In the genomic region with DNA sequence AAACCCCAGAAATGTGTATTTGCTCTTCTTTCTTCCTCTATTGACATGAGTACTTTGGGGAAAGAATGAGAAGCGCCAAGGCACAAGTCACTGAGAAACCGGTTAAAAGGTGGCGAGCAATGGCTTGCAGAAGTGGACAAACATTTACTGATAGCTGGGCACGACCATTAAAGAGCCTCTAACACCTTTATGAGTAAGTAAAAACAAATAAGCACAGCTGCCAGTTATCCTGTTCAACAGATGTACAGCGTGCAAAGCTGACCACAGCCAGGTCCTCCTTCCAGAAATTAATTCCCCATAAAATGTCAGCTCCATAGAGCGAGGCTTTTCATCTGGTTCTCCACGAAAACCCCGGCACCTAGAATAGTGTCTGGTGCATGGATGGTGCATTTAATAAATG, we compare ENCODE assay signal across 15 cellular contexts.
DNase-seq lines count a peak whose midpoint lies in the region; ATAC-seq and TF ChIP-seq lines count a peak whose summit lies in the region.
"Had no signal": no experiment of that assay in that cellular context is flagged by ENCODE, and none has a peak within 500 bp of the region (broad histone marks: within the 10 kb centered on the region; RNA-seq: fewer than 3 reads in every experiment).

No MANE protein-coding gene starts in this region.

- no peaks in the 10 kb centered on the region for H3K9me2 ChIP-seq in PC-3 (replicated peaks; ENCODE audit: low read length)
- H3K9me2 ChIP-seq: SK-N-SH had no signal

- peaks cover 6% of the 10 kb centered on the region for H3K36me3 Mint-ChIP-seq in natural killer cell
- H3K36me3 Mint-ChIP-seq in natural killer cell treated with Interleukin-12 subunit alpha and Interleukin-12 subunit beta and Interleukin-15 and Interleukin-18, amount 100 ng/mL, for 72 hours = no peaks in the 10 kb centered on the region

- DNase-seq in natural killer cell = no peak
- DNase-seq in natural killer cell treated with Interleukin-12 subunit alpha and Interleukin-12 subunit beta and Interleukin-15 and Interleukin-18, amount 100 ng/mL, for 72 hours (ENCODE audit: low spot score) = no peak
- DNase-seq in PC-3 = peak; percentile 45
- DNase-seq in mucosa of descending colon = no peak
- no peak for DNase-seq in aorta
- DNase-seq in mucosa of gallbladder (ENCODE audit: low spot score) = no peak
- DNase-seq in stimulated activated naive CD8-positive, alpha-beta T cell treated with anti-CD3 and anti-CD28 coated beads, Interleukin-15, Interleukin-2, amounts not matched to agents 100 U/mL and 50 U/mL, for 24 hours = no peak
- DNase-seq: activated gamma-delta T cell, body of pancreas, DND-41, SK-N-SH, small intestine had no signal

- peaks cover 68 to 85% of the 10 kb centered on the region in 2 donors for H3K4me1 Mint-ChIP-seq in natural killer cell
- H3K4me1 Mint-ChIP-seq in natural killer cell treated with Interleukin-12 subunit alpha and Interleukin-12 subunit beta and Interleukin-15 and Interleukin-18, amount 100 ng/mL, for 72 hours (ENCODE audit: low read depth in 2 of 2) = peaks cover 20 to 60% of the 10 kb centered on the region in 2 donors

- POLR2A ChIA-PET in PC-3 (lab: Charles Lee; ENCODE audit: unreplicated experiment) = interaction anchor here (1.0 kb wide), 1 partner anchor 52 kb away, joined by 4 read pairs; no protein-coding TSS in a partner anchor

- no peak overlapping the region for H3K9ac ChIP-seq in PC-3 (ENCODE audit: low read length)
- H3K9ac ChIP-seq: KMS-11, SK-N-SH had no signal

- H3K4me3 Mint-ChIP-seq in natural killer cell = no peak overlapping the region
- H3K4me3 Mint-ChIP-seq in natural killer cell treated with Interleukin-12 subunit alpha and Interleukin-12 subunit beta and Interleukin-15 and Interleukin-18, amount 100 ng/mL, for 72 hours = no peak overlapping the region

- H2AFZ ChIP-seq in PC-3 (ENCODE audit: low read length) = no peak overlapping the region

- H3K4me3 ChIP-seq in PC-3 (ENCODE audit: low read length) (no peak overlapping the region), mucosa of descending colon (no peak overlapping the region), aorta (ENCODE audit: low read length in 2 of 2) (no peak overlapping the region)
- H3K4me3 ChIP-seq: body of pancreas had no signal

- no TSS peak for BruUV-seq in PC-3 (replicated peaks; lab: Mats Ljungman, UMichigan)

- CTCF ChIA-PET in PC-3 (lab: Charles Lee) = interaction anchor here (0.6 to 1.2 kb wide), 2 partner anchors 206 to 241 kb away, joined by 4 to 6 read pairs; no protein-coding TSS in a partner anchor

- H4K20me1 ChIP-seq in PC-3 (ENCODE audit: low read length) = peaks cover 21% of the 10 kb centered on the region; the same call in 1 of the 2 replicates

- H3K9me3 ChIP-seq in PC-3 (ENCODE audit: low read length) (no peaks in the 10 kb centered on the region), mucosa of descending colon (no peaks in the 10 kb centered on the region), aorta (ENCODE audit: control insufficient read depth, low read length) (no peaks in the 10 kb centered on the region)
- H3K9me3 ChIP-seq: body of pancreas, neutrophil, SK-N-SH had no signal

- peaks cover 69% of the 10 kb centered on the region for H3K79me2 ChIP-seq in PC-3 (ENCODE audit: low read length)

- H3K27ac Mint-ChIP-seq in natural killer cell = peak overlapping the region; percentile 74 to 76
- H3K27ac Mint-ChIP-seq in natural killer cell treated with Interleukin-12 subunit alpha and Interleukin-12 subunit beta and Interleukin-15 and Interleukin-18, amount 100 ng/mL, for 72 hours = no peak overlapping the region

- no peaks in the 10 kb centered on the region for H3K27me3 Mint-ChIP-seq in natural killer cell (ENCODE audit: low read depth in 2 of 2)
- no peaks in the 10 kb centered on the region for H3K27me3 Mint-ChIP-seq in natural killer cell treated with Interleukin-12 subunit alpha and Interleukin-12 subunit beta and Interleukin-15 and Interleukin-18, amount 100 ng/mL, for 72 hours

- H3K9me3 Mint-ChIP-seq in natural killer cell = no peaks in the 10 kb centered on the region
- no peaks in the 10 kb centered on the region for H3K9me3 Mint-ChIP-seq in natural killer cell treated with Interleukin-12 subunit alpha and Interleukin-12 subunit beta and Interleukin-15 and Interleukin-18, amount 100 ng/mL, for 72 hours

- no peak overlapping the region for H3K27ac ChIP-seq in PC-3 (ENCODE audit: low read length)
- peak overlapping the region; percentile 4 to 25 for H3K27ac ChIP-seq in aorta (ENCODE audit: low read depth in 1 of 2, low read length in 2 of 2)
- H3K27ac ChIP-seq: body of pancreas, KMS-11 had no signal

- intact Hi-C loops in natural killer cell (cut with micrococcal nuclease) = no loop called here
- intact Hi-C loops in PC-3 (cut with micrococcal nuclease) = no loop called here
- intact Hi-C loops in mucosa of descending colon (cut with DNase I, micrococcal nuclease) = no loop called here
- intact Hi-C loops in aorta (cut with DNase I) = no loop called here

- peaks cover 15% of the 10 kb centered on the region for H3K4me1 ChIP-seq in PC-3 (ENCODE audit: insufficient read depth, low read length)
- peaks cover 7% of the 10 kb centered on the region for H3K4me1 ChIP-seq in mucosa of descending colon (ENCODE audit: low read depth)
- peaks cover 0 to 13% of the 10 kb centered on the region in 2 donors for H3K4me1 ChIP-seq in aorta (ENCODE audit: control insufficient read depth in 1 of 2, insufficient read depth in 2 of 2, low read length in 2 of 2)

- H3K4me2 ChIP-seq in PC-3 (ENCODE audit: low read length) = no peak overlapping the region
- H3K4me2 ChIP-seq: KMS-11, SK-N-SH had no signal

- no peaks in the 10 kb centered on the region for H3K27me3 ChIP-seq in PC-3 (ENCODE audit: low read length)
- H3K27me3 ChIP-seq in aorta (ENCODE audit: control insufficient read depth in 1 of 2, insufficient read depth in 2 of 2, low read length in 1 of 2) = no peaks in the 10 kb centered on the region
- H3K27me3 ChIP-seq: body of pancreas, neutrophil had no signal

- WGBS in aorta, 2 donors = 89 to 91% methylated on average over 8 of the region's 8 CpGs

- TF ChIP-seq CTCF in natural killer cell (IDR thresholded peaks at IDR 0.05) (no peak), PC-3 (conservative IDR thresholded peaks at IDR 0.05; ENCODE audit: low read depth, low read length) (no peak), mucosa of descending colon (IDR thresholded peaks at IDR 0.05) (no peak)

- no peaks in the 10 kb centered on the region for H3F3A ChIP-seq in PC-3 (ENCODE audit: low read length, unreplicated experiment)

- H3K36me3 ChIP-seq in PC-3 (ENCODE audit: low read depth, low read length) (peaks cover 10% of the 10 kb centered on the region; the same call in 1 of the 2 replicates), mucosa of descending colon (ENCODE audit: low read depth) (no peaks in the 10 kb centered on the region), aorta (ENCODE audit: control insufficient read depth in 1 of 2, insufficient read depth in 2 of 2, low read length in 1 of 2) (no peaks in the 10 kb centered on the region)

- no peak for ATAC-seq in natural killer cell
- ATAC-seq in natural killer cell treated with Interleukin-12 subunit alpha and Interleukin-12 subunit beta and Interleukin-15 and Interleukin-18, amount 100 ng/mL, for 72 hours = no peak
- ATAC-seq in PC-3 = peak; percentile 94
- ATAC-seq in mucosa of descending colon = peak; percentile 74
- no peak for ATAC-seq in aorta (ENCODE audit: low FRiP score)
- ATAC-seq in HG03095 (IDR thresholded peaks at IDR 0.05; ENCODE audit: unreplicated experiment) = no peak
- no peak for ATAC-seq in stimulated activated naive CD8-positive, alpha-beta T cell treated with anti-CD3 and anti-CD28 coated beads, Interleukin-15, Interleukin-2, amounts not matched to agents 100 U/mL and 50 U/mL, for 24 hours
- ATAC-seq: body of pancreas had no signal

Comparison
In these comparisons a context has a peak if more than half of its experiments do, and no peak if none do; other contexts are left out.
1. H3K27ac Mint-ChIP-seq: peak in natural killer cell (2 of 2); none in natural killer cell treated with Interleukin-12 subunit alpha and Interleukin-12 subunit beta and Interleukin-15 and Interleukin-18, amount 100 ng/mL, for 72 hours (0 of 2).
2. ATAC-seq: peak in PC-3 (single experiment) and mucosa of descending colon (single experiment); none in natural killer cell (0 of 3), natural killer cell treated with Interleukin-12 subunit alpha and Interleukin-12 subunit beta and Interleukin-15 and Interleukin-18, amount 100 ng/mL, for 72 hours (0 of 2), aorta (single experiment), HG03095 (single experiment) and stimulated activated naive CD8-positive, alpha-beta T cell treated with anti-CD3 and anti-CD28 coated beads, Interleukin-15, Interleukin-2, amounts not matched to agents 100 U/mL and 50 U/mL, for 24 hours (single experiment).